In genomic region chr12:15049456-15050153, GRCh38 we compare ENCODE assay signal across 19 cellular contexts.
"Had no signal": no experiment of that assay in that cellular context is flagged by ENCODE, and none has a peak within 500 bp of the region (broad histone marks: within the 10 kb centered on the region; RNA-seq: fewer than 3 reads in every experiment).

No MANE protein-coding gene starts in this region.

- H3K9me3 Mint-ChIP-seq: neural crest cell had no signal

- H3K4me2 ChIP-seq: hepatocyte had no signal

- H3K4me1 Mint-ChIP-seq: neural crest cell had no signal

- ATAC-seq: activated CD4-positive, CD25-positive, alpha-beta regulatory T cell treated with anti-CD3 and anti-CD28 coated beads, Interleukin-2, amount 50 U/mL, for 24 hours; left ventricle myocardium superior; psoas muscle had no signal

- H3K79me2 ChIP-seq: hepatocyte had no signal

- H2AFZ ChIP-seq: hepatocyte had no signal

- H3K9me3 ChIP-seq: esophagus muscularis mucosa, psoas muscle, sigmoid colon, spleen, stomach, testis, upper lobe of left lung had no signal

- H3K4me3 ChIP-seq: esophagus muscularis mucosa, hepatocyte, psoas muscle, sigmoid colon, spleen, stomach, testis, upper lobe of left lung had no signal

- H3K27ac Mint-ChIP-seq: mesothelial cell of epicardium had no signal

- H3K4me1 ChIP-seq: esophagus muscularis mucosa, psoas muscle, spleen, testis, upper lobe of left lung had no signal

- H3K36me3 ChIP-seq: brain microvascular endothelial cell, esophagus muscularis mucosa, sigmoid colon, spleen, stomach, upper lobe of left lung had no signal

- H3K36me3 Mint-ChIP-seq: mesothelial cell of epicardium had no signal

- DNase-seq: activated naive CD4-positive, alpha-beta T cell treated with Interleukin-2 at 50 U/mL for 16 hours; activated T-cell treated with anti-CD3 and anti-CD28 coated beads for 4 hours; anterior cingulate cortex; brain microvascular endothelial cell; cortex of kidney; effector CD4-positive, alpha-beta T cell; islet precursor cell; left ventricle myocardium superior; psoas muscle; sigmoid colon; spleen; stomach; testis; upper lobe of left lung had no signal

- H3K4me3 Mint-ChIP-seq: mesothelial cell of epicardium, neural crest cell had no signal

- H3K27me3 ChIP-seq: brain microvascular endothelial cell, esophagus muscularis mucosa, hepatocyte, sigmoid colon, spleen, stomach, testis, upper lobe of left lung had no signal

- H3K27ac ChIP-seq: brain microvascular endothelial cell, esophagus muscularis mucosa, hepatocyte, psoas muscle, spleen, stomach, testis, upper lobe of left lung had no signal
